1 cellular context compared by ENCODE assay signal in the genomic region with DNA sequence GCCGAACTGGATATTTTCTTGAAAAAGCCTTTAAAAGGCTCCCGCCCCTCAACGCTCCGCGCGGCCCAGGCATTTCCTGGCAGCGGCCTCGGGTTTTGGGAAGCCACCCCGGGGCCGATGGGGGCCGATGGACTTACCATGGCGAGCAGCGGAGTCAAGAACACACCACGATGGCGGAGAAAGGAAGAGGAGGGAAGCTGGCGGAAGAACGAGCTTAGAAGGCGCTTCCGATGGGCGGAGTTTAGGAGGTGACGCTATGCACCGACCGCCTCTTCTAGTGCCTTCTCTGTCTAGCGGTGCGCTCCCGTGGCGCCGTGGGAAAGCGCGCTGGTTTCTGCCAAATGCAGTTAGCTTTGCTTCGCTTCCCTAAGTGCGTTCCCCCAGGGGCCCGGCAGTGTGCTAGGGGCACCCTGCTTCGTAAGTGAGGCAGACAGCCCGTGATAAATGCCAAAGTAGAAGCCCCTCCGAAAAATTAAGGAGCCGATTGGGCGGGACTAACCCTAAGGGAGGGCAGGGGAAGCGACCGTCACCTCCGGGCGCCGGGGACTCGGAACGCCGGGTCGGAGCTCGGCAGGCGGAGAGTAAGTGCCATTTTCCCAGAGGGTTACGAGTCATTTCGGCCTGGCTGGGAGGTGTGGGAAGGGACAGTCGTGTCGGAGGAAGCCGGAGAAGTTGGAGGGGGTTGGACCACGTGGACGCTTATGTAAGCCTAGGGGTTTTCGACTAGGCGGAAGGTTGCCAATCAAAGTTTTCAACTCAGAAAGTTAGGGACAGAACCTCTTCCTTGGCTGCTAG.
TF ChIP-seq lines count a peak whose summit lies in the region.

RPL39 (minus strand) TSS at position 194 of the 795 bp plus-strand sequence; CDS start at position 140, 54 bp downstream.

TF ChIP-seq in K562, 482 proteins besides CTCF, POLR2A, EP300 and RAD21 (continued from another document):
- TF ChIP-seq, protein P1, sequence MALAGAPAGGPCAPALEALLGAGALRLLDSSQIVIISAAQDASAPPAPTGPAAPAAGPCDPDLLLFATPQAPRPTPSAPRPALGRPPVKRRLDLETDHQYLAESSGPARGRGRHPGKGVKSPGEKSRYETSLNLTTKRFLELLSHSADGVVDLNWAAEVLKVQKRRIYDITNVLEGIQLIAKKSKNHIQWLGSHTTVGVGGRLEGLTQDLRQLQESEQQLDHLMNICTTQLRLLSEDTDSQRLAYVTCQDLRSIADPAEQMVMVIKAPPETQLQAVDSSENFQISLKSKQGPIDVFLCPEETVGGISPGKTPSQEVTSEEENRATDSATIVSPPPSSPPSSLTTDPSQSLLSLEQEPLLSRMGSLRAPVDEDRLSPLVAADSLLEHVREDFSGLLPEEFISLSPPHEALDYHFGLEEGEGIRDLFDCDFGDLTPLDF (CRISPR knock-in tag; IDR thresholded peaks at IDR 0.05): 0 out of 2 replicates have a peak, but pooled peaks have one; percentile 59
